ENCODE assay signal across 28 cellular contexts in the genomic region with DNA sequence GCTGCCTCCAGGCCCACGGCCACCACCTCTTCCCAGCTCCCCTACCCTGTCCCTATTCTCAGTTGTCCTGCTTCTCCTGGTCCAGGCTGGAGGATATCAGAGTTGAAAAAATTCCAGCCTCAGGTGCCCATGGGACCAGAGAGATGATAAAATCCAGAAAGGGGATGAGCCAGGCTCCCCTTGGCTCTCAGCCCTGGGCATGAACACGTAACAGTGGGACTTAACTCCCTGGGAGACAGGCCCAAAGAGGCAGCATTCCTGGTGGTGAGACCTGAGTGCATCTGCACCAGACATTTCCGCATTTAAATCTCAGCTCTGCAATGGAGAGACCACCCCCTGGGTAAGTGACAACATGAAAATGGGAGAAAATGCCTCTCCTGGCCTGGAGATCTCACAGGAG. TPM values are rescaled to one million over a fixed set of nuclear protein-coding genes. Genes with fewer than 3 reads are reported as not detected.
DNase-seq lines count a peak whose midpoint lies in the region; ATAC-seq, FAIRE-seq and TF ChIP-seq lines count a peak whose summit lies in the region.
"Had no signal": no experiment of that assay in that cellular context is flagged by ENCODE, and none has a peak within 500 bp of the region (broad histone marks: within the 10 kb centered on the region; RNA-seq: fewer than 3 reads in every experiment).

No MANE protein-coding gene starts in this region.

- H3K4ac ChIP-seq in H1 (replicated peaks; ENCODE audit: insufficient read length, low read depth, low read length) = no peak overlapping the region

- no peak for ATAC-seq in GM18519 (IDR thresholded peaks at IDR 0.05; ENCODE audit: low FRiP score, unreplicated experiment)
- ATAC-seq: foreskin keratinocyte; stimulated activated effector memory CD8-positive, alpha-beta T cell treated with anti-CD3 and anti-CD28 coated beads, Interleukin-12 subunit alpha, Interleukin-12 subunit beta, amount 100 ng/mL, for 72 hours had no signal

- no peak overlapping the region for H4K91ac ChIP-seq in H1 (replicated peaks; ENCODE audit: insufficient read length, low read length)

- no peaks in the 10 kb centered on the region for H4K20me1 ChIP-seq in BLaER1 treated with 17β-estradiol and CSF1 and Interleukin-3, amounts not matched to agents 10 nM and 100 nM
- H4K20me1 ChIP-seq in H1 (replicated peaks in 1 of 2; ENCODE audit: control insufficient read depth in 1 of 2, insufficient read depth in 2 of 2, low read length in 2 of 2) (no peaks in the 10 kb centered on the region), neural progenitor cell (ENCODE audit: low read depth) (no peaks in the 10 kb centered on the region)

- peaks cover 91 to 98% (median 93%) of the 10 kb centered on the region in 10 experiments for H3K4me1 ChIP-seq in BLaER1 treated with 17β-estradiol and CSF1 and Interleukin-3, amounts not matched to agents 10 nM and 100 nM
- H3K4me1 ChIP-seq in H1 (replicated peaks in 1 of 4; ENCODE audit: control insufficient read depth in 3 of 4, insufficient read depth in 4 of 4, low read length in 3 of 4) (peaks cover 7 to 17% (median 9%) of the 10 kb centered on the region in 4 experiments), neural progenitor cell (peaks cover 8% of the 10 kb centered on the region)

- peaks cover 34% of the 10 kb centered on the region for H3F3A ChIP-seq in neural progenitor cell (ENCODE audit: low read depth)

- no peak overlapping the region for H3K14ac ChIP-seq in H1 (ENCODE audit: insufficient read length)

- no peak overlapping the region; the same call in 1 of the 2 replicates for H4K8ac ChIP-seq in H1 (ENCODE audit: extremely low read depth, insufficient read depth, low read length)

- H3K4me2 ChIP-seq in BLaER1 treated with 17β-estradiol and CSF1 and Interleukin-3, amounts not matched to agents 10 nM and 100 nM = peak overlapping the region; percentile 87 to 99 (median 96)
- H3K4me2 ChIP-seq in H1 (ENCODE audit: insufficient read depth in 1 of 2, low read depth in 2 of 2, low read length in 2 of 2) (no peak overlapping the region; a peak in 2 of 4 replicates), neural progenitor cell (no peak overlapping the region)
- H3K4me2 ChIP-seq: hepatocyte had no signal

- FAIRE-seq in H1 (lab: Jason Lieb, UNC) = no peak
- FAIRE-seq: islet of Langerhans had no signal

- H3K4me1 Mint-ChIP-seq in neural progenitor cell = peaks cover 18% of the 10 kb centered on the region

- H3K56ac ChIP-seq in H1 (replicated peaks; ENCODE audit: insufficient read length, low read depth, low read length) = no peak overlapping the region

- no peak overlapping the region for H3K4me3 Mint-ChIP-seq in neural progenitor cell
- H3K4me3 Mint-ChIP-seq: activated CD4-positive, alpha-beta T cell treated with anti-CD3 and anti-CD28 coated beads, Interleukin-2, amount 10 ng/mL, durations not matched to agents 7 days and 5 days had no signal

- H2AFZ ChIP-seq in H1 (ENCODE audit: low read length) (no peak overlapping the region), neural progenitor cell (replicated peaks) (no peak overlapping the region)
- H2AFZ ChIP-seq: hepatocyte, parathyroid adenoma had no signal

- TF ChIP-seq RAD21 in H1 (IDR thresholded peaks at IDR 0.05 in 1 of 2, conservative IDR thresholded peaks at IDR 0.05 in 1 of 2; ENCODE audit: low read depth in 2 of 2, low read length in 2 of 2) = no peak

- H3K9ac ChIP-seq in BLaER1 treated with 17β-estradiol and CSF1 and Interleukin-3, amounts not matched to agents 10 nM and 100 nM = peak overlapping the region; percentile 79 to 100 (median 87); a peak in 21 of 22 replicates
- H3K9ac ChIP-seq in H1 (replicated peaks in 1 of 4; ENCODE audit: extremely low read depth in 1 of 4, low read depth in 3 of 4, low read length in 3 of 4) (no peak overlapping the region), neural progenitor cell (no peak overlapping the region)
- H3K9ac ChIP-seq: parathyroid adenoma had no signal

- 0 out of 2 replicates have a peak overlapping the region, but pooled peaks have one; percentile 23 for H2BK15ac ChIP-seq in H1 (ENCODE audit: low read length)

- peak overlapping the region; percentile 40 to 100 (median 100); a peak in 20 of 22 replicates for H3K27ac ChIP-seq in BLaER1 treated with 17β-estradiol and CSF1 and Interleukin-3, amounts not matched to agents 10 nM and 100 nM
- H3K27ac ChIP-seq in HL-60 (replicated peaks) = peak overlapping the region; percentile 9
- no peak overlapping the region for H3K27ac ChIP-seq in H1 (ENCODE audit: low read depth, low read length)
- H3K27ac ChIP-seq in neural progenitor cell = no peak overlapping the region
- H3K27ac ChIP-seq: epithelial cell of prostate, foreskin keratinocyte, hepatocyte, parathyroid adenoma, sigmoid colon, testis had no signal

- no peaks in the 10 kb centered on the region for H3K79me2 ChIP-seq in H1 (ENCODE audit: control insufficient read depth in 1 of 2, insufficient read depth in 2 of 2, low read length in 2 of 2)
- H3K79me2 ChIP-seq in neural progenitor cell (ENCODE audit: low read depth) = no peaks in the 10 kb centered on the region
- H3K79me2 ChIP-seq: hepatocyte, parathyroid adenoma had no signal

- H4K5ac ChIP-seq in H1 (ENCODE audit: insufficient read length, low read depth, low read length) = no peak overlapping the region

- POLR2A ChIA-PET in H1 (lab: Charles Lee; ENCODE audit: partially characterized antibody) = interaction anchor here (0.6 to 3.5 kb wide), 5 partner anchors 8 to 648 kb away, joined by 3 to 29 read pairs (median 7); a partner anchor contains a TSS

- H3K4me3 ChIP-seq in BLaER1 treated with 17β-estradiol and CSF1 and Interleukin-3, amounts not matched to agents 10 nM and 100 nM = no peak overlapping the region
- H3K4me3 ChIP-seq in HL-60 (replicated peaks; ENCODE audit: insufficient read depth, low read length) = no peak overlapping the region
- no peak overlapping the region for H3K4me3 ChIP-seq in H1 (ENCODE audit: extremely low read depth in 1 of 4, insufficient read depth in 2 of 4, low read depth in 3 of 4, low read length in 4 of 4)
- no peak overlapping the region for H3K4me3 ChIP-seq in neural progenitor cell
- H3K4me3 ChIP-seq: hepatocyte, sigmoid colon, testis had no signal

- H3K27me3 ChIP-seq in BLaER1 treated with 17β-estradiol and CSF1 and Interleukin-3, amounts not matched to agents 10 nM and 100 nM = no peaks in the 10 kb centered on the region
- H3K27me3 ChIP-seq in HL-60 (ENCODE audit: insufficient read depth, poor library complexity, severe bottlenecking) (no peaks in the 10 kb centered on the region), H1 (replicated peaks in 1 of 4; ENCODE audit: control insufficient read depth in 3 of 4, extremely low read depth in 1 of 4, insufficient read depth in 3 of 4, low read length in 3 of 4) (no peaks in the 10 kb centered on the region), neural progenitor cell (no peaks in the 10 kb centered on the region)
- H3K27me3 ChIP-seq: foreskin keratinocyte, hepatocyte, sigmoid colon, testis had no signal

- H3K23me2 ChIP-seq in H1 (ENCODE audit: low read depth, low read length) = peaks cover 6% of the 10 kb centered on the region; the same call in 1 of the 2 replicates

- H2BK20ac ChIP-seq in H1 (ENCODE audit: low read length) = no peak overlapping the region

- H3K23ac ChIP-seq in H1 (ENCODE audit: insufficient read length) = no peak overlapping the region

- no peaks in the 10 kb centered on the region for H3K36me3 Mint-ChIP-seq in neural progenitor cell
- H3K36me3 Mint-ChIP-seq: IgD-negative memory B cell; stimulated activated effector memory CD8-positive, alpha-beta T cell treated with anti-CD3 and anti-CD28 coated beads, Interleukin-12 subunit alpha, Interleukin-12 subunit beta, amount 100 ng/mL, for 72 hours had no signal

- no peaks in the 10 kb centered on the region for H3K79me1 ChIP-seq in H1 (ENCODE audit: low read depth, low read length)

- TF ChIP-seq CTCF in HL-60 (IDR thresholded peaks at IDR 0.05; ENCODE audit: insufficient read depth, low read length) (no peak), H1 (IDR thresholded peaks at IDR 0.05; ENCODE audit: control extremely low read depth in 1 of 3, insufficient read depth in 1 of 3, low read depth in 1 of 3, low read length in 3 of 3) (no peak), neural progenitor cell (IDR thresholded peaks at IDR 0.05) (no peak), GM20000 (IDR thresholded peaks at IDR 0.05; ENCODE audit: extremely low read depth, missing control alignments) (no peak)

- H2BK12ac ChIP-seq in H1 (ENCODE audit: low read depth, low read length) = no peak overlapping the region

- H2AK5ac ChIP-seq in H1 (ENCODE audit: low read depth, low read length) = no peak overlapping the region

- H2BK120ac ChIP-seq in H1 (replicated peaks; ENCODE audit: low read depth, low read length) = no peak overlapping the region

- H3K9me3 ChIP-seq in BLaER1 treated with 17β-estradiol and CSF1 and Interleukin-3, amounts not matched to agents 10 nM and 100 nM (replicated peaks in 1 of 11) = no peaks in the 10 kb centered on the region
- H3K9me3 ChIP-seq in H1 (ENCODE audit: insufficient read depth in 2 of 2, low read depth in 1 of 2, low read length in 1 of 2) (no peaks in the 10 kb centered on the region), neural progenitor cell (ENCODE audit: low read depth) (no peaks in the 10 kb centered on the region)
- H3K9me3 ChIP-seq: Caco-2, sigmoid colon, testis had no signal

- DNase-seq in HL-60 (ENCODE audit: low read depth in 1 of 2, low spot score in 1 of 2) (no peak), H1 (ENCODE audit: low read depth in 1 of 2, low spot score in 2 of 2) (no peak), neural progenitor cell (ENCODE audit: low spot score) (peak; percentile 15), GM20000 (ENCODE audit: low spot score) (no peak), dermis blood vessel endothelial cell (no peak), NCI-H2029 (lab: John Stamatoyannopoulos, UW) (no peak)
- DNase-seq: activated CD4-positive, alpha-beta T cell treated with anti-CD3 and anti-CD28 coated beads, Interleukin-2, amount 10 ng/mL, durations not matched to agents 7 days and 5 days; activated gamma-delta T cell; amniotic stem cell; Caco-2; foreskin keratinocyte; MM.1S; NCI-H146; NCI-H2171 treated with DMSO at 0.1 percent for 48 hours; NCI-H526; sigmoid colon; testis had no signal

- H3K18ac ChIP-seq in H1 (ENCODE audit: extremely low read depth, low read length) = no peak overlapping the region; the same call in 1 of the 2 replicates

- peaks cover 16% of the 10 kb centered on the region for H3K27me3 Mint-ChIP-seq in neural progenitor cell (ENCODE audit: insufficient read depth, low read depth)
- H3K27me3 Mint-ChIP-seq: activated CD4-positive, alpha-beta T cell treated with anti-CD3 and anti-CD28 coated beads, Interleukin-2, amount 10 ng/mL, durations not matched to agents 7 days and 5 days; IgD-negative memory B cell had no signal

- H3K9me3 Mint-ChIP-seq in neural progenitor cell = no peaks in the 10 kb centered on the region
- H3K9me3 Mint-ChIP-seq: activated CD4-positive, alpha-beta T cell treated with anti-CD3 and anti-CD28 coated beads, Interleukin-2, amount 10 ng/mL, durations not matched to agents 7 days and 5 days; IgD-negative memory B cell; stimulated activated effector memory CD8-positive, alpha-beta T cell treated with anti-CD3 and anti-CD28 coated beads, Interleukin-12 subunit alpha, Interleukin-12 subunit beta, amount 100 ng/mL, for 72 hours had no signal

- TF ChIP-seq POLR2A in H1 (IDR thresholded peaks at IDR 0.05; ENCODE audit: control extremely low read depth in 1 of 2, low read depth in 2 of 2, low read length in 2 of 2) = no peak

- no peaks in the 10 kb centered on the region for H3K36me3 ChIP-seq in BLaER1 treated with 17β-estradiol and CSF1 and Interleukin-3, amounts not matched to agents 10 nM and 100 nM
- H3K36me3 ChIP-seq in H1 (ENCODE audit: control insufficient read depth in 2 of 4, insufficient read depth in 4 of 4, low read length in 3 of 4) = no peaks in the 10 kb centered on the region
- no peaks in the 10 kb centered on the region for H3K36me3 ChIP-seq in neural progenitor cell
- H3K36me3 ChIP-seq: sigmoid colon had no signal

- WGBS in H1 (ENCODE audit: extremely low coverage in 1 of 2, insufficient coverage in 1 of 2, insufficient read length in 1 of 2, insufficient replicate concordance in 2 of 2, low coverage in 1 of 2, low lambda C conversion rate in 2 of 2, missing lambda C conversion rate in 1 of 2), 2 experiments = 91% methylated on average over 3 of the region's 3 CpGs; no CpG with 5 or more reads in 1 of the 2 experiments

- H2BK5ac ChIP-seq in H1 (ENCODE audit: low read depth, low read length) = no peak overlapping the region; the same call in 1 of the 2 replicates

- peak overlapping the region; percentile 57 for H3K27ac Mint-ChIP-seq in neural progenitor cell
- H3K27ac Mint-ChIP-seq: activated CD4-positive, alpha-beta T cell treated with anti-CD3 and anti-CD28 coated beads, Interleukin-2, amount 10 ng/mL, durations not matched to agents 7 days and 5 days had no signal

- TF ChIP-seq EP300 in H1 (IDR thresholded peaks at IDR 0.05; ENCODE audit: borderline replicate concordance in 1 of 2, low read depth in 2 of 2, low read length in 2 of 2) = no peak

- CTCF ChIA-PET in H1 (lab: Charles Lee; ENCODE audit: partially characterized antibody) = interaction anchor here (0.5 to 3.2 kb wide), 8 partner anchors 9 to 596 kb away, joined by 3 to 13 read pairs (median 4); no protein-coding TSS in a partner anchor

RNA-seq across cellular contexts. Expression of a gene that starts 10.4 kb away (rescaled TPM):
- 20.9 and 23.2 TPM in 2 replicates for total RNA-seq in H1 (2021; fragmentation: NEBNext Ultra II Directional; extraction: Animal tissue kit (Norgen Biotek cat#: 25700))
- polyA plus RNA-seq in H1 (2011; rRNA removed) = 30.0 and 42.9 TPM in 2 replicates
- 37.3 TPM for polyA plus RNA-seq in H1 (2011; cell fraction: cytosol; rRNA removed)
- 134 TPM for polyA plus RNA-seq in H1 (2011; cell fraction: nucleus; rRNA removed)
- polyA plus RNA-seq in H1 (2012, experiment 1 of 2) = 14.8 to 28.7 TPM (median 25.1 TPM) in 4 replicates
- 18.9 TPM for polyA plus RNA-seq in H1 (2012, experiment 2 of 2)
- polyA plus RNA-seq in H1 (2013, experiment 1 of 2) = 19.5 TPM
- 19.1 TPM for polyA plus RNA-seq in H1 (2013, experiment 2 of 2)
- 8.9 and 9.6 TPM in 2 replicates for polyA minus RNA-seq in H1 (2011; rRNA and poly(A)+ RNA removed)
- polyA minus RNA-seq in H1 (2011; cell fraction: cytosol; rRNA and poly(A)+ RNA removed) = 10.0 TPM
- 20.5 TPM for polyA minus RNA-seq in H1 (2011; cell fraction: nucleus; rRNA and poly(A)+ RNA removed)
- total RNA-seq in neural progenitor cell (ENCODE audit: low replicate concordance) (11.3 and 36.4 TPM in 2 replicates), dermis blood vessel endothelial cell (72.8 and 78.0 TPM in 2 replicates)

RNA-seq across cellular contexts. Expression of a gene that starts 19.7 kb away (rescaled TPM):
- not detected in 2 replicates for total RNA-seq in H1 (2021; fragmentation: NEBNext Ultra II Directional; extraction: Animal tissue kit (Norgen Biotek cat#: 25700))
- 0.12 and 0.28 TPM in 2 replicates for polyA plus RNA-seq in H1 (2011; rRNA removed)
- polyA plus RNA-seq in H1 (2011; cell fraction: cytosol; rRNA removed) = 0.23 TPM
- polyA plus RNA-seq in H1 (2011; cell fraction: nucleus; rRNA removed) = 0.27 TPM
- 0.20 to 0.33 TPM in 2 of 4 replicates, not detected in the others for polyA plus RNA-seq in H1 (2012, experiment 1 of 2)
- polyA plus RNA-seq in H1 (2012, experiment 2 of 2) = 0.21 TPM
- polyA plus RNA-seq in H1 (2013, experiment 1 of 2) = 0.14 TPM
- polyA plus RNA-seq in H1 (2013, experiment 2 of 2) = 0.20 TPM
- polyA minus RNA-seq in H1 (2011; rRNA and poly(A)+ RNA removed) = 0.60 TPM in 1 of 2 replicates, not detected in the other
- polyA minus RNA-seq in H1 (2011; cell fraction: cytosol; rRNA and poly(A)+ RNA removed) = not detected
- not detected for polyA minus RNA-seq in H1 (2011; cell fraction: nucleus; rRNA and poly(A)+ RNA removed)
- not detected in 2 replicates for total RNA-seq in neural progenitor cell (ENCODE audit: low replicate concordance)
- total RNA-seq in dermis blood vessel endothelial cell = not detected in 2 replicates
- total RNA-seq: activated CD4-positive, alpha-beta T cell treated with anti-CD3 and anti-CD28 coated beads, Interleukin-2, amount 10 ng/mL, durations not matched to agents 7 days and 5 days; Caco-2; Daoy; dermis microvascular lymphatic vessel endothelial cell; foreskin keratinocyte had no signal
- polyA plus RNA-seq: foreskin keratinocyte had no signal

RNA-seq across cellular contexts. Expression of a gene that starts 28.2 kb away (rescaled TPM):
- total RNA-seq in H1 (2021; fragmentation: NEBNext Ultra II Directional; extraction: Animal tissue kit (Norgen Biotek cat#: 25700)) = 159 and 160 TPM in 2 replicates
- polyA plus RNA-seq in H1 (2011; rRNA removed) = 105 and 114 TPM in 2 replicates
- polyA plus RNA-seq in H1 (2011; cell fraction: cytosol; rRNA removed) = 201 TPM
- polyA plus RNA-seq in H1 (2011; cell fraction: nucleus; rRNA removed) = 110 TPM
- 209 to 226 TPM (median 211 TPM) in 4 replicates for polyA plus RNA-seq in H1 (2012, experiment 1 of 2)
- 124 TPM for polyA plus RNA-seq in H1 (2012, experiment 2 of 2)
- polyA plus RNA-seq in H1 (2013, experiment 1 of 2) = 82.6 TPM
- polyA plus RNA-seq in H1 (2013, experiment 2 of 2) = 81.6 TPM
- polyA minus RNA-seq in H1 (2011; rRNA and poly(A)+ RNA removed) = 94.5 and 111 TPM in 2 replicates
- 65.4 TPM for polyA minus RNA-seq in H1 (2011; cell fraction: cytosol; rRNA and poly(A)+ RNA removed)
- 50.5 TPM for polyA minus RNA-seq in H1 (2011; cell fraction: nucleus; rRNA and poly(A)+ RNA removed)
- 126 and 175 TPM in 2 replicates for total RNA-seq in neural progenitor cell (ENCODE audit: low replicate concordance)
- 147 and 248 TPM in 2 replicates for total RNA-seq in dermis blood vessel endothelial cell

RNA-seq across cellular contexts. Expression of a gene that starts 45.5 kb away (rescaled TPM):
- not detected in 2 replicates for total RNA-seq in H1 (2021; fragmentation: NEBNext Ultra II Directional; extraction: Animal tissue kit (Norgen Biotek cat#: 25700))
- 0.02 and 0.05 TPM in 2 replicates for polyA plus RNA-seq in H1 (2011; rRNA removed)
- polyA plus RNA-seq in H1 (2011; cell fraction: cytosol; rRNA removed) = 0.03 TPM
- 0.19 TPM for polyA plus RNA-seq in H1 (2011; cell fraction: nucleus; rRNA removed)
- polyA plus RNA-seq in H1 (2012, experiment 1 of 2) = 0.04 to 0.05 TPM in 2 of 4 replicates, not detected in the others
- not detected for polyA plus RNA-seq in H1 (2012, experiment 2 of 2)
- polyA plus RNA-seq in H1 (2013, experiment 1 of 2) = 0.02 TPM
- under 0.01 TPM for polyA plus RNA-seq in H1 (2013, experiment 2 of 2)
- 0.07 TPM in 1 of 2 replicates, not detected in the other for polyA minus RNA-seq in H1 (2011; rRNA and poly(A)+ RNA removed)
- polyA minus RNA-seq in H1 (2011; cell fraction: cytosol; rRNA and poly(A)+ RNA removed) = not detected
- polyA minus RNA-seq in H1 (2011; cell fraction: nucleus; rRNA and poly(A)+ RNA removed) = not detected
- total RNA-seq in neural progenitor cell (ENCODE audit: low replicate concordance) (0.06 and 0.12 TPM in 2 replicates), dermis blood vessel endothelial cell (not detected in 2 replicates)
- total RNA-seq: activated CD4-positive, alpha-beta T cell treated with anti-CD3 and anti-CD28 coated beads, Interleukin-2, amount 10 ng/mL, durations not matched to agents 7 days and 5 days; Caco-2; Daoy; dermis microvascular lymphatic vessel endothelial cell; foreskin keratinocyte; lower leg skin; sigmoid colon had no signal
- polyA plus RNA-seq: foreskin keratinocyte, IgD-negative memory B cell had no signal

RNA-seq across cellular contexts. Expression of a gene that starts 50.9 kb away (rescaled TPM):
- 0.34 TPM in 1 of 2 replicates, not detected in the other for total RNA-seq in H1 (2021; fragmentation: NEBNext Ultra II Directional; extraction: Animal tissue kit (Norgen Biotek cat#: 25700))
- polyA plus RNA-seq in H1 (2011; rRNA removed) = 0.05 and 0.06 TPM in 2 replicates
- 0.05 TPM for polyA plus RNA-seq in H1 (2011; cell fraction: cytosol; rRNA removed)
- polyA plus RNA-seq in H1 (2011; cell fraction: nucleus; rRNA removed) = 0.54 TPM
- polyA plus RNA-seq in H1 (2012, experiment 1 of 2) = 0.11 TPM in 1 of 4 replicates, not detected in the others
- polyA plus RNA-seq in H1 (2012, experiment 2 of 2) = not detected
- 0.71 TPM for polyA plus RNA-seq in H1 (2013, experiment 1 of 2)
- 0.29 TPM for polyA plus RNA-seq in H1 (2013, experiment 2 of 2)
- polyA minus RNA-seq in H1 (2011; rRNA and poly(A)+ RNA removed) = not detected in 2 replicates
- not detected for polyA minus RNA-seq in H1 (2011; cell fraction: cytosol; rRNA and poly(A)+ RNA removed)
- 0.60 TPM for polyA minus RNA-seq in H1 (2011; cell fraction: nucleus; rRNA and poly(A)+ RNA removed)
- total RNA-seq in neural progenitor cell (ENCODE audit: low replicate concordance) = not detected in 2 replicates
- 0.17 and 0.19 TPM in 2 replicates for total RNA-seq in dermis blood vessel endothelial cell
- total RNA-seq: Daoy, hepatocyte had no signal

Comparison
In these comparisons a context has a peak if more than half of its experiments do, and no peak if none do; other contexts are left out.
1. H3K27ac ChIP-seq: peak in BLaER1 treated with 17β-estradiol and CSF1 and Interleukin-3, amounts not matched to agents 10 nM and 100 nM (11 of 11) and HL-60 (single experiment); none in H1 (single experiment) and neural progenitor cell (single experiment).
2. H3K4me2 ChIP-seq: peak in BLaER1 treated with 17β-estradiol and CSF1 and Interleukin-3, amounts not matched to agents 10 nM and 100 nM (11 of 11); none in H1 (0 of 2) and neural progenitor cell (single experiment).
3. H3K9ac ChIP-seq: peak in BLaER1 treated with 17β-estradiol and CSF1 and Interleukin-3, amounts not matched to agents 10 nM and 100 nM (11 of 11); none in H1 (0 of 4) and neural progenitor cell (single experiment).